ENCODE assay signal across 19 cellular contexts in the genomic region with DNA sequence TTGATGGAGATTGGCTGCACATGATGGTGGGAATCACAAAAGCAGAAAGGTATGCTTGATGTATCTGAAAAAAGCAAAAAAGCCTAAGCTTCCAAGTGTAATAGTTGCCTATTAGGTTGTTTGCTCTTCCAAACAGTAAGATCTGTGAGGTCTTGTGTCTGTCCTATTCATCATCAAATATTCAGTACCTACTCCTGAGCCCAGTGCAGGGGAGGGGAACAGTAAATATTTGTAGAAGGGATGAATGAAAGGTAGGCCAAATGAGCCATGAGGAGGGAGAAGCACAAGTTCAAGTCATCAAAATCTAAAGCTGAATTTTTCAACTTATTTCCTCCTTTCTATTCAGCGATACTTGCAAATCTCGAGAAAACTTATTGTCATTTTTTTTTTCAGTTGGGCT.
DNase-seq lines count a peak whose midpoint lies in the region; ATAC-seq lines count a peak whose summit lies in the region.
"Had no signal": no experiment of that assay in that cellular context is flagged by ENCODE, and none has a peak within 500 bp of the region (broad histone marks: within the 10 kb centered on the region; RNA-seq: fewer than 3 reads in every experiment).

No MANE protein-coding gene starts in this region.

- DNase-seq in NCI-H146 (lab: John Stamatoyannopoulos, UW) (peak; percentile 5), NCI-H146 treated with DMSO at 0.1 percent for 48 hours (lab: John Stamatoyannopoulos, UW; ENCODE audit: unreplicated experiment) (no peak), DMS53 (lab: John Stamatoyannopoulos, UW) (peak; percentile 45), NCI-H345 (lab: John Stamatoyannopoulos, UW) (peak; percentile 81), NCI-H748 (lab: John Stamatoyannopoulos, UW; ENCODE audit: unreplicated experiment) (peak; percentile 78)
- DNase-seq in activated CD4-positive, alpha-beta T cell treated with anti-CD3 and anti-CD28 coated beads for 1 hour, result no peak
- DNase-seq: ACHN; BE2C; C1 segment of cervical spinal cord; CD4-positive, CD25-positive, alpha-beta regulatory T cell; DND-41; EL; HCEC 1CT; IMR-90 had no signal

- ATAC-seq in HG03571 (IDR thresholded peaks at IDR 0.05; ENCODE audit: unreplicated experiment) (no peak), HG03432 (IDR thresholded peaks at IDR 0.05; ENCODE audit: unreplicated experiment) (no peak)
- ATAC-seq: GM12878, GM23338, K562 had no signal

Comparison
In these comparisons a context has a peak if more than half of its experiments do, and no peak if none do; other contexts are left out.
1. DNase-seq: peak in NCI-H146 (single experiment), DMS53 (single experiment), NCI-H345 (single experiment) and NCI-H748 (single experiment); none in NCI-H146 treated with DMSO at 0.1 percent for 48 hours (single experiment) and activated CD4-positive, alpha-beta T cell treated with anti-CD3 and anti-CD28 coated beads for 1 hour (single experiment).